20 cellular contexts compared by ENCODE assay signal in genomic region chr5:137921931-137922330, GRCh38. TPM values are rescaled to one million over a fixed set of nuclear protein-coding genes. Genes with fewer than 3 reads are reported as not detected.
DNase-seq lines count a peak whose midpoint lies in the region; ATAC-seq and TF ChIP-seq lines count a peak whose summit lies in the region.
"Had no signal": no experiment of that assay in that cellular context is flagged by ENCODE, and none has a peak within 500 bp of the region (broad histone marks: within the 10 kb centered on the region; RNA-seq: fewer than 3 reads in every experiment).

No MANE protein-coding gene starts in this region.

- no peaks in the 10 kb centered on the region for H3K36me3 ChIP-seq in right atrium auricular region

- H3K4me3 ChIP-seq in fibroblast of villous mesenchyme (ENCODE audit: low read depth, low read length) (no peak overlapping the region), right atrium auricular region (no peak overlapping the region)
- H3K4me3 ChIP-seq: coronary artery, heart right ventricle, tibial nerve had no signal

- no peaks in the 10 kb centered on the region for H3K27me3 ChIP-seq in right atrium auricular region
- H3K27me3 ChIP-seq: heart right ventricle, tibial nerve had no signal

- no peak for TF ChIP-seq CTCF in fibroblast of villous mesenchyme (IDR thresholded peaks at IDR 0.05; ENCODE audit: insufficient read depth, low read depth, low read length)
- no peak for TF ChIP-seq CTCF in GM10266 (IDR thresholded peaks at IDR 0.05; ENCODE audit: control insufficient read depth, insufficient read depth, low read depth, missing control alignments)
- no peak for TF ChIP-seq CTCF in right atrium auricular region (IDR thresholded peaks at IDR 0.05)

- H3K27ac ChIP-seq in substantia nigra (ENCODE audit: low read depth, low read length, poor library complexity, severe bottlenecking), result peak overlapping the region; percentile 8
- no peak overlapping the region for H3K27ac ChIP-seq in right atrium auricular region
- H3K27ac ChIP-seq: coronary artery, heart right ventricle, tibial nerve had no signal

- H3K4me1 ChIP-seq in right atrium auricular region, result peaks cover 0 to 4% of the 10 kb centered on the region in 2 donors
- H3K4me1 ChIP-seq: heart right ventricle, tibial nerve had no signal

- no peaks in the 10 kb centered on the region for H3K9me3 ChIP-seq in right atrium auricular region
- H3K9me3 ChIP-seq: tibial nerve had no signal

- peak; percentile 43; the same call in 2 of the 3 replicates for ATAC-seq in SK-N-SH treated with all-trans-retinoic acid at 6 μM for 48 hours
- no peak for ATAC-seq in GM21526 (IDR thresholded peaks at IDR 0.05; ENCODE audit: low FRiP score, unreplicated experiment)
- ATAC-seq: heart right ventricle had no signal

- DNase-seq in HCEC 1CT (peak; percentile 16), fibroblast of villous mesenchyme (ENCODE audit: low read depth) (peak; percentile 70), substantia nigra (lab: John Stamatoyannopoulos, UW) (no peak), MV-4-11 (lab: John Stamatoyannopoulos, UW) (no peak), GM10266 (ENCODE audit: extremely low spot score) (no peak), right atrium auricular region (ENCODE audit: low spot score) (no peak)
- DNase-seq: activated CD4-positive, CD25-positive, alpha-beta regulatory T cell; DMS 273 treated with DMSO at 0.1 percent for 48 hours; heart right ventricle; KBM-7; NCI-H1105 treated with DMSO at 0.1 percent for 48 hours; NCI-H2171 treated with DMSO at 0.1 percent for 48 hours; T-helper 2 cell had no signal

TF ChIP-seq in SK-N-SH treated with all-trans-retinoic acid at 6 μM for 48 hours, 23 proteins besides CTCF, POLR2A, EP300 and RAD21:
- TF ChIP-seq ZC3H10 (CRISPR knock-in tag; IDR thresholded peaks at IDR 0.05), result no peak
- TF ChIP-seq ZFP3 (CRISPR knock-in tag; IDR thresholded peaks at IDR 0.05), result no peak
- no peak for TF ChIP-seq ZNF70 (CRISPR knock-in tag; IDR thresholded peaks at IDR 0.05)
- TF ChIP-seq TOX (CRISPR knock-in tag; IDR thresholded peaks at IDR 0.05; ENCODE audit: borderline replicate concordance), result no peak
- no peak for TF ChIP-seq TCF4 (CRISPR knock-in tag; IDR thresholded peaks at IDR 0.05; ENCODE audit: borderline replicate concordance)
- no peak for TF ChIP-seq CSRNP3 (CRISPR knock-in tag; IDR thresholded peaks at IDR 0.05)
- TF ChIP-seq ZNF8 (CRISPR knock-in tag; IDR thresholded peaks at IDR 0.05), result no peak
- no peak for TF ChIP-seq OSR1 (CRISPR knock-in tag; IDR thresholded peaks at IDR 0.05)
- no peak for TF ChIP-seq PATZ1 (CRISPR knock-in tag; IDR thresholded peaks at IDR 0.05; ENCODE audit: borderline replicate concordance)
- TF ChIP-seq BACH2 (CRISPR knock-in tag; IDR thresholded peaks at IDR 0.05; ENCODE audit: borderline replicate concordance), result no peak

RNA-seq across cellular contexts. Expression of gene PKD2L2, which starts 32.7 kb away (rescaled TPM):
- total RNA-seq in fibroblast of villous mesenchyme (not detected in 2 replicates), right atrium auricular region (not detected)
- total RNA-seq: activated T-helper 2 cell treated with anti-CD3 and anti-CD28 coated beads, Interferon-gamma antibody, Interleukin-2, Interleukin-4, amounts not matched to agents 10 μg/mL and 5 μg/mL and 100 μg/mL, durations not matched to agents 14 hours and 24 hours and 36 hours; mononuclear cell; omental fat pad; tibial nerve had no signal

RNA-seq across cellular contexts. Expression of gene MYOT, which starts 54.3 kb away (rescaled TPM):
- total RNA-seq in fibroblast of villous mesenchyme, result not detected in 2 replicates
- total RNA-seq in right atrium auricular region, result 10 to 100 TPM; 29.7 to 55.4 TPM
- total RNA-seq: activated T-helper 2 cell treated with anti-CD3 and anti-CD28 coated beads, Interferon-gamma antibody, Interleukin-2, Interleukin-4, amounts not matched to agents 10 μg/mL and 5 μg/mL and 100 μg/mL, durations not matched to agents 14 hours and 24 hours and 36 hours; mononuclear cell had no signal

Comparison
In these comparisons a context has a peak if more than half of its experiments do, and no peak if none do; other contexts are left out.
1. DNase-seq: peak in HCEC 1CT (single experiment) and fibroblast of villous mesenchyme (single experiment); none in substantia nigra (0 of 49), MV-4-11 (single experiment), GM10266 (single experiment) and right atrium auricular region (single experiment).
2. RNA of gene MYOT, which starts 54.3 kb away (total RNA-seq): 29.7 to 55.4 TPM in right atrium auricular region; not detected in fibroblast of villous mesenchyme; every median in the first group is over 10 times any median in the second.